In the genomic region with DNA sequence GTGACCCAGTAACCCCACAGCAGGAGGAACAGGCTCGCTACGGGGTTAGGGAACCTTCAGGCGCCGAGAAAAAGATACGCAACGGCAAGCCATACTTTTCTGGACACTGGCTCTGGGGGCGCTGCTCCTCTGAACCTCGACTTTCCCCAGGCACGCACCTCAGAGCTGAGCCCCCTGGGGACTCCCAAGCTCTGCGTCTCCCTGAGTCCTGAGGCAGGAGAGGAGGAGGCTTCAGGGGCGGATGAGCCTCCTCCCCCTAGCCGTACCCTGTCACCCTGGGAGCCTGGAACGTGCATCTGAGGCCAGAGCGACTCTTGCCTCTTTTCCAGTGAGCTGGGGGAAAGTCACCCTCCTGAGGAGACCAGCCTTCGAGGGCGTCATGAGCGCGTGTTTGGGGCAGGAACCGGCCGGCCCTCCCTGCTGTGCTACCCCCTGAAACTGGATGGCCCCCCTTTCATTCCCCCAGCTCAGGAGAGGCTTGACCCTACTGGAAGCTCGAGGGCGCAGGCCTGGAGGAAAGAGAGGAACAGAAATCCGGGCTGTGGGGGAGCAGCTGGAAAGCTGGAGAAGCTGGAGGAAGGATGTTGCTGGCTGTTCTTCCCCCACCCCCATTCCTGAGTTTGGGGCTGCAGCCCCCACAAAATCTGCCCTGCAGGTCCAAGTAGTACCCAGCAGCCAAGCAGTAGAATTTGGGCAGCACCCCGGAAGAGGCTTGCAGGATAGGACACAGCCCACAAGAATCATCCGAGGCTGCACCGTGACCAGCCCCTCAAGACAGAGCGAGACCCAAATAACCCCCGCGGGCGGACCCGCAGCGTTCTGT, we compare ENCODE assay signal across 1 cellular context.
TF ChIP-seq lines count a peak whose summit lies in the region.

No MANE protein-coding gene starts in this region.

TF ChIP-seq in A549, 52 proteins besides CTCF, POLR2A, EP300 and RAD21 (continued from another document):
- TF ChIP-seq, protein P1, sequence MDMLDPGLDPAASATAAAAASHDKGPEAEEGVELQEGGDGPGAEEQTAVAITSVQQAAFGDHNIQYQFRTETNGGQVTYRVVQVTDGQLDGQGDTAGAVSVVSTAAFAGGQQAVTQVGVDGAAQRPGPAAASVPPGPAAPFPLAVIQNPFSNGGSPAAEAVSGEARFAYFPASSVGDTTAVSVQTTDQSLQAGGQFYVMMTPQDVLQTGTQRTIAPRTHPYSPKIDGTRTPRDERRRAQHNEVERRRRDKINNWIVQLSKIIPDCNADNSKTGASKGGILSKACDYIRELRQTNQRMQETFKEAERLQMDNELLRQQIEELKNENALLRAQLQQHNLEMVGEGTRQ (IDR thresholded peaks at IDR 0.05) = no peak
- TF ChIP-seq FOXS1 (CRISPR knock-in tag; IDR thresholded peaks at IDR 0.05) = no peak
- TF ChIP-seq BHLHE40 (IDR thresholded peaks at IDR 0.05; ENCODE audit: low read depth, low read length) = no peak
- TF ChIP-seq ZC3H11A (IDR thresholded peaks at IDR 0.05) = no peak
- TF ChIP-seq HDAC2 (IDR thresholded peaks at IDR 0.05) = no peak
- TF ChIP-seq MYC (IDR thresholded peaks at IDR 0.05; ENCODE audit: borderline replicate concordance, low read length) = no peak
- no peak for TF ChIP-seq MAFK (IDR thresholded peaks at IDR 0.05; ENCODE audit: partially characterized antibody)
- no peak for TF ChIP-seq HOXB5 (CRISPR knock-in tag; IDR thresholded peaks at IDR 0.05)
